ENCODE assay signal across 13 cellular contexts in genomic region chr10:44352316-44353127, GRCh38. TPM values are rescaled to one million over a fixed set of nuclear protein-coding genes. Genes with fewer than 3 reads are reported as not detected.
DNase-seq lines count a peak whose midpoint lies in the region; ATAC-seq and TF ChIP-seq lines count a peak whose summit lies in the region.
"Had no signal": no experiment of that assay in that cellular context is flagged by ENCODE, and none has a peak within 500 bp of the region (broad histone marks: within the 10 kb centered on the region; RNA-seq: fewer than 3 reads in every experiment).

No MANE protein-coding gene starts in this region.

- H3K9me3 Mint-ChIP-seq in HFFc6 (no peaks in the 10 kb centered on the region), endodermal cell (no peaks in the 10 kb centered on the region)
- H3K9me3 Mint-ChIP-seq: T-helper 1 cell treated with Interleukin-12 subunit alpha and Interleukin-12 subunit beta and Interleukin-4 antibody, amounts not matched to agents 30 μg/mL and 1 μg/mL, for 36 hours had no signal

- H3K4me3 ChIP-seq in endodermal cell (ENCODE audit: low read length) (no peak overlapping the region), mesenchymal stem cell (ENCODE audit: insufficient read depth in 1 of 2, low read depth in 1 of 2, low read length in 2 of 2) (no peak overlapping the region), transverse colon (no peak overlapping the region), prostate gland (no peak overlapping the region)
- H3K4me3 ChIP-seq: tibial nerve had no signal

- H4K8ac ChIP-seq in mesenchymal stem cell (ENCODE audit: low read length), result peak overlapping the region; percentile 39

- H3K18ac ChIP-seq in mesenchymal stem cell (ENCODE audit: low read depth in 1 of 2, low read length in 2 of 2), result peak overlapping the region in 1 of 2 experiments; percentile 37

- no peak overlapping the region for H2AK5ac ChIP-seq in mesenchymal stem cell (ENCODE audit: low read length, severe bottlenecking)

- no peaks in the 10 kb centered on the region for H3K9me3 ChIP-seq in endodermal cell (ENCODE audit: control insufficient read depth, low read length)
- no peaks in the 10 kb centered on the region for H3K9me3 ChIP-seq in mesenchymal stem cell (ENCODE audit: control insufficient read depth, low read length)
- H3K9me3 ChIP-seq in transverse colon, result no peaks in the 10 kb centered on the region
- H3K9me3 ChIP-seq in prostate gland, result no peaks in the 10 kb centered on the region
- H3K9me3 ChIP-seq: tibial nerve had no signal

- peak overlapping the region; percentile 91 for H2BK15ac ChIP-seq in mesenchymal stem cell (ENCODE audit: low read depth, poor library complexity, severe bottlenecking)

- TF ChIP-seq POLR2A in transverse colon (IDR thresholded peaks at IDR 0.05) (no peak), prostate gland (IDR thresholded peaks at IDR 0.05) (no peak)

- DNase-seq in HFFc6 (peak; percentile 14), endodermal cell (peak; percentile 69), mesenchymal stem cell (peak; percentile 57), transverse colon (peak; percentile 31), prostate gland (ENCODE audit: low spot score) (no peak), hippocampal formation (lab: John Stamatoyannopoulos, UW) (no peak)
- DNase-seq: anterior cingulate cortex, NCI-H187 had no signal

- peak overlapping the region in 1 of 2 experiments; percentile 53 for H3K14ac ChIP-seq in mesenchymal stem cell (ENCODE audit: low read length in 2 of 2)

- H2AFZ ChIP-seq in mesenchymal stem cell (ENCODE audit: low read depth, low read length), result no peak overlapping the region

- intact Hi-C loops in transverse colon (cut with DNase I; ENCODE audit: low total_unique reads), result no loop called here
- intact Hi-C loops in prostate gland (cut with DNase I), result no loop called here

- H3K9ac ChIP-seq in endodermal cell (ENCODE audit: extremely low read depth, low read length, poor library complexity, severe bottlenecking) (no peak overlapping the region), mesenchymal stem cell (ENCODE audit: low read length) (peak overlapping the region; percentile 28)

- peak overlapping the region; percentile 41; the same call in 1 of the 2 replicates for H3K4me3 Mint-ChIP-seq in HFFc6
- no peak overlapping the region for H3K4me3 Mint-ChIP-seq in endodermal cell
- H3K4me3 Mint-ChIP-seq: T-helper 1 cell treated with Interleukin-12 subunit alpha and Interleukin-12 subunit beta and Interleukin-4 antibody, amounts not matched to agents 30 μg/mL and 1 μg/mL, for 36 hours had no signal

- H3K23ac ChIP-seq in mesenchymal stem cell (ENCODE audit: low read length in 2 of 2), result no peak overlapping the region

- no peaks in the 10 kb centered on the region for H3K36me3 Mint-ChIP-seq in HFFc6 (ENCODE audit: low read depth)
- no peaks in the 10 kb centered on the region for H3K36me3 Mint-ChIP-seq in endodermal cell (ENCODE audit: low read depth)

- no peak overlapping the region for H3K4me2 ChIP-seq in mesenchymal stem cell (ENCODE audit: low read length, poor library complexity, severe bottlenecking)

- H3K4me1 ChIP-seq in endodermal cell (ENCODE audit: control insufficient read depth, insufficient read depth, low read length), result peaks cover 11% of the 10 kb centered on the region
- H3K4me1 ChIP-seq in mesenchymal stem cell (ENCODE audit: control insufficient read depth, insufficient read depth, low read depth, low read length), result peaks cover 6% of the 10 kb centered on the region
- H3K4me1 ChIP-seq in transverse colon, result peaks cover 0 to 3% (median 0%) of the 10 kb centered on the region in 4 donors
- no peaks in the 10 kb centered on the region for H3K4me1 ChIP-seq in prostate gland (replicated peaks)

- peaks cover 12% of the 10 kb centered on the region for H3K4me1 Mint-ChIP-seq in HFFc6 (ENCODE audit: low read depth)
- H3K4me1 Mint-ChIP-seq in endodermal cell, result peaks cover 34% of the 10 kb centered on the region

- H3K4ac ChIP-seq in mesenchymal stem cell (ENCODE audit: low read depth in 1 of 2, low read length in 2 of 2), result no peak overlapping the region

- no peaks in the 10 kb centered on the region for H3K79me1 ChIP-seq in mesenchymal stem cell (replicated peaks; ENCODE audit: low read length, poor library complexity, severe bottlenecking)

- H3K27me3 ChIP-seq in endodermal cell (ENCODE audit: control insufficient read depth, insufficient read depth, low read length, poor library complexity, severe bottlenecking), result no peaks in the 10 kb centered on the region
- H3K27me3 ChIP-seq in mesenchymal stem cell (ENCODE audit: control insufficient read depth in 1 of 2, insufficient read depth in 1 of 2, low read length in 2 of 2), result peaks cover 2 to 24% of the 10 kb centered on the region in 2 experiments
- no peaks in the 10 kb centered on the region for H3K27me3 ChIP-seq in transverse colon
- no peaks in the 10 kb centered on the region for H3K27me3 ChIP-seq in prostate gland (replicated peaks; ENCODE audit: insufficient read depth)
- H3K27me3 ChIP-seq: tibial nerve had no signal

- no peak for TF ChIP-seq EP300 in transverse colon (IDR thresholded peaks at IDR 0.05; ENCODE audit: low read depth)

- H2BK12ac ChIP-seq in mesenchymal stem cell (ENCODE audit: low read length in 2 of 2), result peak overlapping the region; percentile 90 to 92

- H2BK5ac ChIP-seq in mesenchymal stem cell (ENCODE audit: low read depth, low read length, poor library complexity, severe bottlenecking), result no peak overlapping the region

- no peak overlapping the region for H3K27ac ChIP-seq in endodermal cell (ENCODE audit: low read depth, low read length)
- H3K27ac ChIP-seq in mesenchymal stem cell (ENCODE audit: low read length, poor library complexity, severe bottlenecking), result no peak overlapping the region
- H3K27ac ChIP-seq in transverse colon, result peak overlapping the region in 2 of 4 donors; percentile 44 to 48
- H3K27ac ChIP-seq in prostate gland, result no peak overlapping the region
- H3K27ac ChIP-seq: tibial nerve had no signal

- no peak for ATAC-seq in HG03469 (IDR thresholded peaks at IDR 0.05; ENCODE audit: unreplicated experiment)
- no peak for ATAC-seq in GM21526 (IDR thresholded peaks at IDR 0.05; ENCODE audit: low FRiP score, unreplicated experiment)

- H4K91ac ChIP-seq in mesenchymal stem cell (ENCODE audit: low read length), result peak overlapping the region; percentile 19

- WGBS in endodermal cell (ENCODE audit: insufficient coverage in 1 of 2, insufficient read length in 1 of 2), 2 experiments, result 82 to 90% methylated on average over 7 to 11 of the region's 11 CpGs
- WGBS in mesenchymal stem cell, result 61% methylated on average over 11 of the region's 11 CpGs
- WGBS in transverse colon (ENCODE audit: low coverage in 1 of 2), 2 donors, result 69 to 80% methylated on average over 1 to 11 of the region's 11 CpGs
- 63% methylated on average over 11 of the region's 11 CpGs for WGBS in prostate gland

- H3K36me3 ChIP-seq in endodermal cell (ENCODE audit: control insufficient read depth, insufficient read depth, low read length), result no peaks in the 10 kb centered on the region
- H3K36me3 ChIP-seq in mesenchymal stem cell (ENCODE audit: control insufficient read depth in 1 of 2, insufficient read depth in 2 of 2, low read depth in 1 of 2, low read length in 2 of 2), result peaks cover 0 to 3% of the 10 kb centered on the region in 2 experiments
- H3K36me3 ChIP-seq in transverse colon, result no peaks in the 10 kb centered on the region
- no peaks in the 10 kb centered on the region for H3K36me3 ChIP-seq in prostate gland

- H2BK120ac ChIP-seq in mesenchymal stem cell (ENCODE audit: low read depth, low read length), result peak overlapping the region; percentile 43

- H3K27me3 Mint-ChIP-seq in HFFc6 (ENCODE audit: insufficient read depth) (no peaks in the 10 kb centered on the region; the same call in 1 of the 2 replicates), endodermal cell (ENCODE audit: insufficient read depth) (no peaks in the 10 kb centered on the region)

- in situ Hi-C loops in transverse colon (cut with MboI; ENCODE audit: low pct_ligation_motif_present in 1 of 4, low pct_unique_long_range_greater_than_20kb in 1 of 4, low sequenced_read_pairs in 3 of 4), result no loop called here

- no peak for TF ChIP-seq CTCF in HFFc6 (IDR thresholded peaks at IDR 0.05)
- no peak for TF ChIP-seq CTCF in endodermal cell (conservative IDR thresholded peaks at IDR 0.05)
- no peak for TF ChIP-seq CTCF in transverse colon (IDR thresholded peaks at IDR 0.05)
- TF ChIP-seq CTCF in prostate gland (IDR thresholded peaks at IDR 0.05), result no peak

- H3K27ac Mint-ChIP-seq in HFFc6 (peak overlapping the region; percentile 85), endodermal cell (peak overlapping the region; percentile 26)
- H3K27ac Mint-ChIP-seq: T-helper 1 cell treated with Interleukin-12 subunit alpha and Interleukin-12 subunit beta and Interleukin-4 antibody, amounts not matched to agents 30 μg/mL and 1 μg/mL, for 36 hours had no signal

RNA-seq across cellular contexts. Expression of gene CXCL12, which starts 32.4 kb away (rescaled TPM):
- 100 to 1,000 TPM; 111 to 241 (median 197) TPM for total RNA-seq in HFFc6 (2021; fragmentation: NEBNext Ultra II Directional; extraction: Animal tissue kit (Norgen Biotek cat#: 25700))
- total RNA-seq in endodermal cell, result 10 to 100 TPM in 1 of 2 donors, under 1 TPM in 1; 0.91 to 13.5 TPM
- polyA plus RNA-seq in endodermal cell (2013, experiment 1 of 2), result 10.8 TPM
- polyA plus RNA-seq in endodermal cell (2013, experiment 2 of 2), result 6.4 TPM
- polyA plus RNA-seq in mesenchymal stem cell (2013, experiment 1 of 2), result 734 TPM
- 748 TPM for polyA plus RNA-seq in mesenchymal stem cell (2013, experiment 2 of 2)
- total RNA-seq in transverse colon, result 10 to 100 TPM in 3 of 4 donors, 1 to 10 TPM in 1; 6.8 to 19.5 (median 17.9) TPM
- 10 to 100 TPM in 1 of 2 donors, 1 to 10 TPM in 1; 6.9 to 19.6 TPM for total RNA-seq in prostate gland
- total RNA-seq: activated CD8-positive, alpha-beta memory T cell treated with anti-CD3 and anti-CD28 coated beads for 36 hours had no signal

Comparison
In these comparisons a context has a peak if more than half of its experiments do, and no peak if none do; other contexts are left out.
1. DNase-seq: peak in HFFc6 (single experiment), endodermal cell (single experiment), mesenchymal stem cell (single experiment) and transverse colon (single experiment); none in prostate gland (single experiment) and hippocampal formation (0 of 2).
2. RNA of gene CXCL12, which starts 32.4 kb away (total RNA-seq): 111 to 241 TPM in HFFc6; 6.9 to 19.6 TPM in prostate gland, 6.8 to 19.5 TPM in transverse colon and 0.91 to 13.5 TPM in endodermal cell; every median in the first group is over 4 times any median in the second.